ENCODE assay signal across 35 cellular contexts in the genomic region with DNA sequence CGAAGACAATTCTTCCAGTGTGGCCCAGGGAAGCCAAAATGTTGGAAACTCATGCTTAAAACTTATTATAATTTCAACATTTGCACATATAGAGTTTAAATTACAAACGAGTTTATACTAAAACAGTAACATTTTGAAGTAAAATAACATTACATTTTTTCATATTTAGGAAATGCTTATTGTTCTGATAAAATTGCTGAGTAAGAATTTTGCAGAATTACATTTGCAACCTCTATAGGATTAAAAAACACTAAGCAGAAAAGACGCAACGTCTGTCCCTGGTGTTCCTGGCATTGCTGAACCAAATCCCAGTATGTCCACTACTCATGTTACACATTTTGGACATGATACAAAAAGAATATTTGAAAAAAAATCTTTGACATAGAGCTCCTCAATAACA.
DNase-seq lines count a peak whose midpoint lies in the region; ATAC-seq, FAIRE-seq and TF ChIP-seq lines count a peak whose summit lies in the region.
"Had no signal": no experiment of that assay in that cellular context is flagged by ENCODE, and none has a peak within 500 bp of the region (broad histone marks: within the 10 kb centered on the region; RNA-seq: fewer than 3 reads in every experiment).

No MANE protein-coding gene starts in this region.

- H3K9ac ChIP-seq in HepG2 (ENCODE audit: insufficient read depth, low read depth, low read length) = no peak overlapping the region
- no peak overlapping the region for H3K9ac ChIP-seq in IMR-90 (ENCODE audit: low read depth, low read length)
- H3K9ac ChIP-seq in K562 (ENCODE audit: insufficient read depth in 1 of 2, low read depth in 2 of 2, low read length in 2 of 2) = no peak overlapping the region
- H3K9ac ChIP-seq: BLaER1; BLaER1 treated with 17β-estradiol and CSF1 and Interleukin-3, amounts not matched to agents 10 nM and 100 nM had no signal

- FAIRE-seq in HepG2 (lab: Jason Lieb, UNC) (no peak), A549 (lab: Jason Lieb, UNC) (no peak), K562 (lab: Jason Lieb, UNC) (no peak)
- FAIRE-seq: A204.1, D721Med had no signal

- H3K27ac ChIP-seq in HepG2 (ENCODE audit: extremely low read length, insufficient read depth, low read length) = no peak overlapping the region
- no peak overlapping the region for H3K27ac ChIP-seq in right lobe of liver
- no peak overlapping the region for H3K27ac ChIP-seq in A549
- no peak overlapping the region for H3K27ac ChIP-seq in IMR-90 (ENCODE audit: insufficient read depth, low read length)
- H3K27ac ChIP-seq in K562 (ENCODE audit: extremely low read depth, low read depth, low read length) = no peak overlapping the region
- H3K27ac ChIP-seq in adrenal gland = no peak overlapping the region
- H3K27ac ChIP-seq: 22Rv1; BLaER1; BLaER1 treated with 17β-estradiol and CSF1 and Interleukin-3, amounts not matched to agents 10 nM and 100 nM; C4-2B had no signal

- no peak overlapping the region for H4K8ac ChIP-seq in IMR-90 (ENCODE audit: low read depth in 2 of 2, low read length in 2 of 2)

- H3K4me3 Mint-ChIP-seq in CD14-positive monocyte = no peak overlapping the region
- H3K4me3 Mint-ChIP-seq: B cell; CD4-positive, alpha-beta memory T cell; CD4-positive, alpha-beta T cell; CD4-positive, CD25-positive, alpha-beta regulatory T cell; CD8-positive, alpha-beta memory T cell; CD8-positive, alpha-beta T cell had no signal

- dilution Hi-C loops in IMR-90 (cut with HindIII; ENCODE audit: low sequenced_read_pairs, unreplicated experiment) = no loop called here

- ATAC-seq in HepG2 (no peak), right lobe of liver (no peak), A549 (no peak), IMR-90 (ENCODE audit: low read depth) (no peak), K562 (no peak), HG02571 (IDR thresholded peaks at IDR 0.05; ENCODE audit: unreplicated experiment) (no peak)
- ATAC-seq: CD8-positive, alpha-beta T cell had no signal

- no peak overlapping the region for H2AFZ ChIP-seq in HepG2 (ENCODE audit: low read length)
- H2AFZ ChIP-seq in IMR-90 (replicated peaks; ENCODE audit: low read length, poor library complexity) = no peak overlapping the region
- no peak overlapping the region for H2AFZ ChIP-seq in K562 (ENCODE audit: low read depth, low read length)

- no peaks in the 10 kb centered on the region for H3K4me1 Mint-ChIP-seq in CD14-positive monocyte
- H3K4me1 Mint-ChIP-seq: B cell; CD4-positive, alpha-beta memory T cell; CD4-positive, CD25-positive, alpha-beta regulatory T cell; CD8-positive, alpha-beta memory T cell had no signal

- no peak overlapping the region for H2BK20ac ChIP-seq in IMR-90 (ENCODE audit: low read depth, low read length)

- TF ChIP-seq CTCF in HepG2 (CRISPR knock-in tag; IDR thresholded peaks at IDR 0.05) (no peak), right lobe of liver (IDR thresholded peaks at IDR 0.05) (no peak), A549 (IDR thresholded peaks at IDR 0.05) (no peak), IMR-90 (conservative IDR thresholded peaks at IDR 0.05; ENCODE audit: low read depth, low read length) (no peak), K562 (IDR thresholded peaks at IDR 0.05 in 2 of 3, conservative IDR thresholded peaks at IDR 0.05 in 1 of 3; ENCODE audit: insufficient read depth in 2 of 3, low read depth in 1 of 3, low read length in 3 of 3) (no peak), CD14-positive monocyte (IDR thresholded peaks at IDR 0.05) (no peak), adrenal gland (IDR thresholded peaks at IDR 0.05) (no peak)

- no peak overlapping the region for H2BK120ac ChIP-seq in IMR-90 (ENCODE audit: low read depth, low read length)

- H3K56ac ChIP-seq in IMR-90 (ENCODE audit: extremely low read depth, insufficient read depth, low read length) = no peak overlapping the region

- H3K4ac ChIP-seq in IMR-90 (ENCODE audit: low read depth, low read length) = no peak overlapping the region

- TF ChIP-seq POLR2A in HepG2 (IDR thresholded peaks at IDR 0.05; ENCODE audit: insufficient read depth in 1 of 2, low read depth in 2 of 2, low read length in 2 of 2) (no peak), right lobe of liver (IDR thresholded peaks at IDR 0.05) (no peak), A549 (IDR thresholded peaks at IDR 0.05; ENCODE audit: low read length) (no peak), IMR-90 (IDR thresholded peaks at IDR 0.05; ENCODE audit: low read depth, low read length) (no peak), K562 (conservative IDR thresholded peaks at IDR 0.05) (no peak), adrenal gland (IDR thresholded peaks at IDR 0.05) (no peak)

- no peak for DNase-seq in HepG2 (ENCODE audit: low spot score)
- DNase-seq in right lobe of liver = no peak
- DNase-seq in A549 (ENCODE audit: low read depth in 1 of 2, low spot score in 1 of 2) = no peak
- DNase-seq in IMR-90 = no peak
- no peak for DNase-seq in K562 (ENCODE audit: extremely low read depth in 1 of 4, low spot score in 3 of 4)
- DNase-seq in CD14-positive monocyte (ENCODE audit: low spot score) = no peak
- no peak for DNase-seq in adrenal gland
- DNase-seq: 8988T; ACHN; AML-193; BE2C; C1 segment of cervical spinal cord; Caco-2; Calu3; CD4-positive, alpha-beta memory T cell; CD4-positive, alpha-beta T cell; CD4-positive, CD25-positive, alpha-beta regulatory T cell; CD8-positive, alpha-beta memory T cell; CD8-positive, alpha-beta T cell; COR-L47; DMS 273 treated with DMSO at 0.1 percent for 48 hours; DMS153; DMS53; DMS79; DMS79 treated with DMSO at 0.1 percent for 48 hours; DND-41; EL had no signal

- H3K27me3 ChIP-seq in HepG2 (ENCODE audit: control insufficient read depth in 1 of 2, insufficient read depth in 2 of 2, low read length in 2 of 2) = no peaks in the 10 kb centered on the region
- no peaks in the 10 kb centered on the region for H3K27me3 ChIP-seq in right lobe of liver
- no peaks in the 10 kb centered on the region for H3K27me3 ChIP-seq in IMR-90 (ENCODE audit: control insufficient read depth, insufficient read depth, low read length)
- no peaks in the 10 kb centered on the region for H3K27me3 ChIP-seq in K562 (ENCODE audit: control insufficient read depth in 2 of 2, insufficient read depth in 2 of 2, low read length in 2 of 2)
- no peaks in the 10 kb centered on the region for H3K27me3 ChIP-seq in adrenal gland
- H3K27me3 ChIP-seq: BE2C; BLaER1; BLaER1 treated with 17β-estradiol and CSF1 and Interleukin-3, amounts not matched to agents 10 nM and 100 nM had no signal

- H3K23ac ChIP-seq in IMR-90 (ENCODE audit: low read depth, low read length) = no peak overlapping the region

- H3K9me3 ChIP-seq in HepG2 (ENCODE audit: low read length) (peaks cover 47% of the 10 kb centered on the region), right lobe of liver (no peaks in the 10 kb centered on the region), A549 (no peaks in the 10 kb centered on the region), IMR-90 (ENCODE audit: control insufficient read depth, insufficient read depth, low read length) (no peaks in the 10 kb centered on the region), K562 (replicated peaks; ENCODE audit: control insufficient read depth, insufficient read depth, low read depth, low read length) (no peaks in the 10 kb centered on the region), adrenal gland (replicated peaks in 1 of 3) (no peaks in the 10 kb centered on the region)
- H3K9me3 ChIP-seq: BE2C; BLaER1; BLaER1 treated with 17β-estradiol and CSF1 and Interleukin-3, amounts not matched to agents 10 nM and 100 nM; Caco-2 had no signal

- no peak overlapping the region for H2BK15ac ChIP-seq in IMR-90 (ENCODE audit: low read depth, low read length)

- no peak overlapping the region for H2BK5ac ChIP-seq in IMR-90 (ENCODE audit: low read depth, low read length, poor library complexity, severe bottlenecking)

- no peaks in the 10 kb centered on the region for H3K36me3 Mint-ChIP-seq in CD14-positive monocyte
- H3K36me3 Mint-ChIP-seq: CD4-positive, alpha-beta memory T cell; CD4-positive, CD25-positive, alpha-beta regulatory T cell; CD8-positive, alpha-beta memory T cell; CD8-positive, alpha-beta T cell had no signal

- H2AK5ac ChIP-seq in IMR-90 (ENCODE audit: low read depth, low read length) = no peak overlapping the region

- TF ChIP-seq EP300 in HepG2 (IDR thresholded peaks at IDR 0.05; ENCODE audit: low read depth in 2 of 2, low read length in 2 of 2) = no peak
- TF ChIP-seq EP300 in HepG2 (CRISPR knock-in tag; IDR thresholded peaks at IDR 0.05; ENCODE audit: borderline replicate concordance) = no peak
- no peak for TF ChIP-seq EP300 in A549 (IDR thresholded peaks at IDR 0.05)
- no peak for TF ChIP-seq EP300 in K562 (IDR thresholded peaks at IDR 0.05; ENCODE audit: low read length)

- BruUV-seq in HepG2 (replicated peaks; lab: Mats Ljungman, UMichigan) = no TSS peak
- no TSS peak for BruUV-seq in IMR-90 (replicated peaks; lab: Mats Ljungman, UMichigan)
- no TSS peak for BruUV-seq in K562 (replicated peaks; lab: Mats Ljungman, UMichigan)

- H3K18ac ChIP-seq in IMR-90 (ENCODE audit: low read depth, low read length) = no peak overlapping the region

- H3K9me1 ChIP-seq in IMR-90 (ENCODE audit: insufficient read depth, low read length) = no peaks in the 10 kb centered on the region
- no peaks in the 10 kb centered on the region for H3K9me1 ChIP-seq in K562 (ENCODE audit: control insufficient read depth, insufficient read depth, low read length)

- 43% methylated on average over 4 of the region's 4 CpGs for WGBS in HepG2 (ENCODE audit: low lambda C conversion rate)
- 74% methylated on average over 4 of the region's 4 CpGs for WGBS in right lobe of liver (ENCODE audit: insufficient coverage, low coverage, low lambda C conversion rate, missing lambda C conversion rate)
- WGBS in A549 (ENCODE audit: missing lambda C conversion rate) = 34% methylated on average over 4 of the region's 4 CpGs
- WGBS in IMR-90 (ENCODE audit: extremely low coverage in 2 of 2, insufficient read length in 1 of 2), 2 experiments = no CpG with 5 or more reads among the region's 4 CpGs
- 0% methylated on average over 4 of the region's 4 CpGs for WGBS in K562 (ENCODE audit: insufficient coverage, low coverage, missing lambda C conversion rate)
- WGBS in adrenal gland, 4 donors = 67 to 72% (median 70%) methylated on average over 4 of the region's 4 CpGs

- H3K4me3 ChIP-seq in HepG2 (replicated peaks in 1 of 3; ENCODE audit: insufficient read depth in 1 of 3, low read depth in 2 of 3, low read length in 3 of 3) = no peak overlapping the region
- H3K4me3 ChIP-seq in right lobe of liver = no peak overlapping the region
- no peak overlapping the region for H3K4me3 ChIP-seq in A549
- no peak overlapping the region for H3K4me3 ChIP-seq in IMR-90 (ENCODE audit: insufficient read depth, low read depth, low read length)
- H3K4me3 ChIP-seq in K562 = no peak overlapping the region
- no peak overlapping the region for H3K4me3 ChIP-seq in adrenal gland
- H3K4me3 ChIP-seq: BLaER1; BLaER1 treated with 17β-estradiol and CSF1 and Interleukin-3, amounts not matched to agents 10 nM and 100 nM had no signal

- H3K4me2 ChIP-seq in HepG2 (ENCODE audit: low read depth, low read length) (no peak overlapping the region), A549 (no peak overlapping the region), IMR-90 (ENCODE audit: low read depth, low read length) (no peak overlapping the region), K562 (ENCODE audit: insufficient read depth, low read length) (no peak overlapping the region)
- H3K4me2 ChIP-seq: BLaER1; BLaER1 treated with 17β-estradiol and CSF1 and Interleukin-3, amounts not matched to agents 10 nM and 100 nM had no signal

- no peaks in the 10 kb centered on the region for H4K20me1 ChIP-seq in HepG2 (ENCODE audit: insufficient read depth, low read length)
- H4K20me1 ChIP-seq in IMR-90 (ENCODE audit: insufficient read depth, low read length) = no peaks in the 10 kb centered on the region
- H4K20me1 ChIP-seq in K562 (replicated peaks; ENCODE audit: control insufficient read depth, insufficient read depth, low read length) = no peaks in the 10 kb centered on the region
- H4K20me1 ChIP-seq: BLaER1; BLaER1 treated with 17β-estradiol and CSF1 and Interleukin-3, amounts not matched to agents 10 nM and 100 nM had no signal

- no peak overlapping the region for H4K91ac ChIP-seq in IMR-90 (ENCODE audit: insufficient read depth, low read depth, low read length)

- no peak overlapping the region for H4K5ac ChIP-seq in IMR-90 (ENCODE audit: low read depth, low read length)

- no peaks in the 10 kb centered on the region for H3K27me3 Mint-ChIP-seq in CD14-positive monocyte (ENCODE audit: low read depth in 3 of 3)
- H3K27me3 Mint-ChIP-seq: B cell; CD4-positive, alpha-beta memory T cell; CD4-positive, alpha-beta T cell; CD4-positive, CD25-positive, alpha-beta regulatory T cell; CD8-positive, alpha-beta memory T cell had no signal

- POLR2A ChIA-PET in HepG2 (lab: Yijun Ruan, JAX) (no interaction called here), A549 (lab: Yijun Ruan, JAX) (no interaction called here), IMR-90 (lab: Charles Lee; ENCODE audit: unreplicated experiment) (no interaction called here), K562 (lab: Yijun Ruan, JAX) (no interaction called here)

- intact Hi-C loops in HepG2 (cut with micrococcal nuclease; ENCODE audit: unreplicated experiment) (no loop called here), right lobe of liver (cut with DNase I) (no loop called here), IMR-90 (cut with micrococcal nuclease) (no loop called here), K562 (cut with micrococcal nuclease) (no loop called here), CD14-positive monocyte (cut with micrococcal nuclease) (no loop called here), adrenal gland (cut with DNase I) (no loop called here)

- no peaks in the 10 kb centered on the region for H3K79me1 ChIP-seq in IMR-90 (ENCODE audit: low read depth in 1 of 2, low read length in 2 of 2)

- H2AK9ac ChIP-seq in IMR-90 (replicated peaks; ENCODE audit: low read depth, low read length, poor library complexity) = no peak overlapping the region

- H3K79me2 ChIP-seq in HepG2 (ENCODE audit: insufficient read depth, low read length) = no peaks in the 10 kb centered on the region
- H3K79me2 ChIP-seq in K562 (ENCODE audit: control insufficient read depth, insufficient read depth, low read length) = no peaks in the 10 kb centered on the region

- CTCF ChIA-PET in HepG2 (lab: Yijun Ruan, JAX; ENCODE audit: low intra/inter-chr PET ratio, low total read pairs) = no interaction called here
- CTCF ChIA-PET in A549 (lab: Yijun Ruan, JAX) = no interaction called here
- CTCF ChIA-PET in IMR-90 (lab: Yijun Ruan, JAX) = no interaction called here
- CTCF ChIA-PET in K562 (lab: Yijun Ruan, JAX; ENCODE audit: low intra/inter-chr PET ratio) = no interaction called here

- no peaks in the 10 kb centered on the region for H3K4me1 ChIP-seq in HepG2 (ENCODE audit: insufficient read depth, low read length)
- H3K4me1 ChIP-seq in right lobe of liver = no peaks in the 10 kb centered on the region
- no peaks in the 10 kb centered on the region for H3K4me1 ChIP-seq in A549
- H3K4me1 ChIP-seq in IMR-90 (ENCODE audit: control insufficient read depth, insufficient read depth, low read length) = no peaks in the 10 kb centered on the region
- no peaks in the 10 kb centered on the region for H3K4me1 ChIP-seq in K562 (replicated peaks in 1 of 2; ENCODE audit: control insufficient read depth in 2 of 2, insufficient read depth in 2 of 2, low read length in 2 of 2)
- H3K4me1 ChIP-seq in adrenal gland (replicated peaks in 1 of 2) = no peaks in the 10 kb centered on the region
- H3K4me1 ChIP-seq: BE2C; BLaER1; BLaER1 treated with 17β-estradiol and CSF1 and Interleukin-3, amounts not matched to agents 10 nM and 100 nM; Caco-2 had no signal

- H3K36me3 ChIP-seq in HepG2 (replicated peaks in 1 of 2; ENCODE audit: control insufficient read depth in 1 of 2, insufficient read depth in 2 of 2, low read length in 2 of 2) (no peaks in the 10 kb centered on the region), right lobe of liver (no peaks in the 10 kb centered on the region), IMR-90 (ENCODE audit: control insufficient read depth, insufficient read depth, low read length) (no peaks in the 10 kb centered on the region), K562 (ENCODE audit: control insufficient read depth, insufficient read depth, low read length) (no peaks in the 10 kb centered on the region), adrenal gland (replicated peaks in 1 of 2) (no peaks in the 10 kb centered on the region)
- H3K36me3 ChIP-seq: BE2C; BLaER1; BLaER1 treated with 17β-estradiol and CSF1 and Interleukin-3, amounts not matched to agents 10 nM and 100 nM had no signal

- H3K14ac ChIP-seq in IMR-90 (replicated peaks; ENCODE audit: low read depth, low read length) = no peak overlapping the region

- in situ Hi-C loops in HepG2 (cut with HindIII; ENCODE audit: extremely low pct_ligation_motif_present, low pct_unique_long_range_greater_than_20kb) (no loop called here), IMR-90 (cut with MboI; ENCODE audit: low sequenced_read_pairs) (no loop called here), K562 (cut with MboI) (no loop called here)

- no peak overlapping the region for H3K27ac Mint-ChIP-seq in CD14-positive monocyte
- H3K27ac Mint-ChIP-seq: B cell; CD4-positive, alpha-beta memory T cell; CD4-positive, alpha-beta T cell; CD4-positive, CD25-positive, alpha-beta regulatory T cell; CD8-positive, alpha-beta memory T cell; CD8-positive, alpha-beta T cell had no signal

- TF ChIP-seq RAD21 in HepG2 (CRISPR knock-in tag; IDR thresholded peaks at IDR 0.05) (no peak), A549 (conservative IDR thresholded peaks at IDR 0.05 in 1 of 2, IDR thresholded peaks at IDR 0.05 in 1 of 2) (no peak), IMR-90 (IDR thresholded peaks at IDR 0.05; ENCODE audit: low read length) (no peak), K562 (CRISPR knock-in tag; conservative IDR thresholded peaks at IDR 0.05 in 1 of 2, IDR thresholded peaks at IDR 0.05 in 1 of 2) (no peak)

- peaks cover 0 to 3% (median 2%) of the 10 kb centered on the region in 7 donors for H3K9me3 Mint-ChIP-seq in CD14-positive monocyte
